Comparison of ENCODE assay signal across 8 cellular contexts in genomic region chr7:148699772-148700629, GRCh38. TPM values are rescaled to one million over a fixed set of nuclear protein-coding genes. Genes with fewer than 3 reads are reported as not detected.
DNase-seq lines count a peak whose midpoint lies in the region; ATAC-seq and TF ChIP-seq lines count a peak whose summit lies in the region.

No MANE protein-coding gene starts in this region.

- H3K4me1 ChIP-seq in Peyer's patch (peaks cover 0 to 40% (median 6%) of the 10 kb centered on the region in 4 donors), muscle layer of duodenum (ENCODE audit: control insufficient read depth in 1 of 2, insufficient read depth in 2 of 2, low read length in 2 of 2) (peaks cover 20 to 48% of the 10 kb centered on the region in 2 donors)
- peaks cover 20% of the 10 kb centered on the region for H3K4me1 ChIP-seq in effector memory CD4-positive, alpha-beta T cell (ENCODE audit: control insufficient read depth, insufficient read depth, low read length, poor library complexity, severe bottlenecking)

- H3K9me3 ChIP-seq in Peyer's patch = no peaks in the 10 kb centered on the region
- H3K9me3 ChIP-seq in effector memory CD4-positive, alpha-beta T cell (ENCODE audit: control insufficient read depth, low read length) = no peaks in the 10 kb centered on the region
- no peaks in the 10 kb centered on the region for H3K9me3 ChIP-seq in muscle layer of duodenum (ENCODE audit: control insufficient read depth in 1 of 2, low read length in 2 of 2)

- DNase-seq in A172 (ENCODE audit: low spot score) (peak; percentile 6), Peyer's patch (no peak), SHP77 treated with DMSO at 0.1 percent for 48 hours (lab: John Stamatoyannopoulos, UW) (no peak), cerebellar nuclear complex (lab: John Stamatoyannopoulos, UW) (no peak)
- no peak for DNase-seq in effector memory CD4-positive, alpha-beta T cell

- no peak for TF ChIP-seq POLR2A in Peyer's patch (IDR thresholded peaks at IDR 0.05)

- H3K27me3 ChIP-seq in Peyer's patch (no peaks in the 10 kb centered on the region), muscle layer of duodenum (ENCODE audit: low read depth, low read length) (no peaks in the 10 kb centered on the region)
- H3K27me3 ChIP-seq in effector memory CD4-positive, alpha-beta T cell (replicated peaks; ENCODE audit: control insufficient read depth, insufficient read depth, low read length, poor library complexity, severe bottlenecking) = no peaks in the 10 kb centered on the region

- no peaks in the 10 kb centered on the region for H3K36me3 ChIP-seq in Peyer's patch
- H3K36me3 ChIP-seq in effector memory CD4-positive, alpha-beta T cell (ENCODE audit: control insufficient read depth, insufficient read depth, low read length) = no peaks in the 10 kb centered on the region
- H3K36me3 ChIP-seq in muscle layer of duodenum (ENCODE audit: control insufficient read depth in 1 of 2, insufficient read depth in 2 of 2, low read length in 2 of 2) = no peaks in the 10 kb centered on the region

- no peak for TF ChIP-seq CTCF in Peyer's patch (IDR thresholded peaks at IDR 0.05)

- peak; percentile 23 for ATAC-seq in HG03060 (IDR thresholded peaks at IDR 0.05; ENCODE audit: low read depth, unreplicated experiment)

- H3K27ac ChIP-seq in Peyer's patch = peak overlapping the region; percentile 96 to 99 (median 98)
- H3K27ac ChIP-seq in effector memory CD4-positive, alpha-beta T cell (ENCODE audit: insufficient read depth, low read length, poor library complexity, severe bottlenecking) = peak overlapping the region; percentile 84
- H3K27ac ChIP-seq in muscle layer of duodenum (ENCODE audit: low read length) = peak overlapping the region; percentile 87

- H3K4me3 ChIP-seq in GM08714 (ENCODE audit: low read length) = peak overlapping the region; percentile 99
- peak overlapping the region; percentile 92 to 97 (median 96) for H3K4me3 ChIP-seq in Peyer's patch
- H3K4me3 ChIP-seq in effector memory CD4-positive, alpha-beta T cell (ENCODE audit: insufficient read depth, low read depth, low read length, poor library complexity, severe bottlenecking) = peak overlapping the region; percentile 87
- peak overlapping the region; percentile 90 to 91 for H3K4me3 ChIP-seq in muscle layer of duodenum (ENCODE audit: low read depth in 1 of 2, low read length in 2 of 2)

RNA-seq across cellular contexts. Expression of gene CUL1, which starts 1.3 kb away (rescaled TPM):
- 51.1 and 57.4 TPM in 2 replicates for total RNA-seq in A172 (2014; rRNA removed; shearing (Covaris generic))
- 10 to 100 TPM; 29.5 to 86.6 (median 35.8) TPM for total RNA-seq in Peyer's patch
